2 cellular contexts compared by ENCODE assay signal in genomic region chr7:2613113-2613925, GRCh38.
TF ChIP-seq lines count a peak whose summit lies in the region.

No MANE protein-coding gene starts in this region.

TF ChIP-seq in H1, 55 proteins besides CTCF, POLR2A, EP300 and RAD21:
- TF ChIP-seq TCF12 (IDR thresholded peaks at IDR 0.05; ENCODE audit: low read depth, low read length) (peak; percentile 47; the same call in 1 of the 2 replicates), BCL11A (IDR thresholded peaks at IDR 0.05; ENCODE audit: low read depth in 2 of 2, low read length in 2 of 2) (no peak)
TF ChIP-seq in H1: peak in this region for 1.

TF ChIP-seq in SK-N-SH, 30 proteins besides CTCF, POLR2A, EP300 and RAD21:
- no peak for TF ChIP-seq JUND (IDR thresholded peaks at IDR 0.05)
- TF ChIP-seq POLR2AphosphoS5 (IDR thresholded peaks at IDR 0.05; ENCODE audit: low read depth, low read length) = no peak
- no peak for TF ChIP-seq MAX (IDR thresholded peaks at IDR 0.05; ENCODE audit: low read depth)
- TF ChIP-seq EZH2phosphoT487 (IDR thresholded peaks at IDR 0.05; ENCODE audit: borderline replicate concordance, low read depth) = no peak
- no peak for TF ChIP-seq GATA2 (CRISPR knock-in tag; IDR thresholded peaks at IDR 0.05)
- TF ChIP-seq NRF1 (IDR thresholded peaks at IDR 0.05; ENCODE audit: low read depth, low read length) = no peak
- TF ChIP-seq YY1 (IDR thresholded peaks at IDR 0.05; ENCODE audit: low read depth) = no peak
- TF ChIP-seq RCOR1 (IDR thresholded peaks at IDR 0.05; ENCODE audit: low read length) = no peak
- no peak for TF ChIP-seq MXI1 (IDR thresholded peaks at IDR 0.05; ENCODE audit: low read depth, low read length)
